8 cellular contexts compared by ENCODE assay signal in the genomic region with DNA sequence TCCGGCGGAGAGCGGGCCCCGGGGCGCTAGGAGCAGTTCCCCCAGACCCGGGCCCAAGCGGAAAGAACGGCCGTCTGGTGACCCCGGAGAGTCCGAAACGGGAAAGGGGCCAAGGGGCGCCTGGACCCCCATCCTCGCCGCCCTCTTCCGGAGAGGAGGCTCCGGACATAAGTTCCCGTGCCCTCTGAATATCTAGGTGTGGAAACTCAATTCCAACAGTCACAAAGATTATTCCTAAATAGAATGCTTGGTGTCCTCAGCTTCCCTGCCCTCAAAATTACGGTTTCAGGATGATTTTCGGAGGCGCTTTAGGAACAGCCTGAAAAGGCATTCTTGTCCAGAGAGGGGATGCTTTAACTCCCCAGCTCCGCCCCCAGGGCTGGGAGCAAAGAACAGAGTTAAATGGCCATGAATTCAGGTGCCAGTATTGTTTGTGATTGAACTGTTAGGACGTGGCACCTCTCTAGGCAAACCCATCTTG. TPM values are rescaled to one million over a fixed set of nuclear protein-coding genes. Genes with fewer than 3 reads are reported as not detected.
DNase-seq lines count a peak whose midpoint lies in the region; ATAC-seq and TF ChIP-seq lines count a peak whose summit lies in the region.

No MANE protein-coding gene starts in this region.

- TF ChIP-seq CTCF in activated CD8-positive, alpha-beta T cell treated with anti-CD3 and anti-CD28 coated beads for 36 hours (IDR thresholded peaks at IDR 0.05): no peak

- intact Hi-C loops in left ventricle myocardium superior (cut with micrococcal nuclease): no loop called here
- intact Hi-C loops in activated CD8-positive, alpha-beta T cell treated with anti-CD3 and anti-CD28 coated beads for 36 hours (cut with micrococcal nuclease): no loop called here

- H3K4me3 Mint-ChIP-seq in T-cell: peak overlapping the region in 2 of 3 donors; percentile 69 to 76
- H3K4me3 Mint-ChIP-seq in activated CD8-positive, alpha-beta T cell treated with anti-CD3 and anti-CD28 coated beads for 36 hours: no peak overlapping the region

- H3K9ac ChIP-seq in skeletal muscle tissue (ENCODE audit: low read depth in 1 of 3, low read length in 3 of 3): peak overlapping the region; percentile 70 to 81 (median 71)

- H3K9me3 Mint-ChIP-seq in T-cell: no peaks in the 10 kb centered on the region
- no peaks in the 10 kb centered on the region for H3K9me3 Mint-ChIP-seq in activated CD8-positive, alpha-beta T cell treated with anti-CD3 and anti-CD28 coated beads for 36 hours

- DNase-seq in T-cell: no peak
- DNase-seq in left ventricle myocardium superior: peak; percentile 32
- DNase-seq in D341Med (ENCODE audit: low spot score): no peak
- no peak for DNase-seq in stimulated activated CD4-positive, alpha-beta T cell treated with anti-CD3 and anti-CD28 coated beads, Interleukin-4, amount 100 ng/mL, for 1 hour
- DNase-seq in activated CD8-positive, alpha-beta T cell treated with anti-CD3 and anti-CD28 coated beads for 36 hours: no peak

- peak overlapping the region; percentile 77 for H3K27ac ChIP-seq in skeletal muscle tissue (ENCODE audit: low read depth, low read length)

- CTCF ChIA-PET in T-cell (lab: Charles Lee): no interaction called here
- CTCF ChIA-PET in activated CD8-positive, alpha-beta T cell treated with anti-CD3 and anti-CD28 coated beads for 36 hours (lab: Charles Lee): no interaction called here

- POLR2A ChIA-PET in T-cell (lab: Charles Lee): interaction anchor here in 1 of 2 donors (0.6 kb wide), 1 partner anchor 22 kb away, joined by 5 read pairs; no protein-coding TSS in a partner anchor
- POLR2A ChIA-PET in activated CD8-positive, alpha-beta T cell treated with anti-CD3 and anti-CD28 coated beads for 36 hours (lab: Charles Lee): no interaction called here

- ATAC-seq in GM21529 (IDR thresholded peaks at IDR 0.05; ENCODE audit: unreplicated experiment) (peak; percentile 8), T-cell (replicated peaks in 1 of 4) (no peak), left ventricle myocardium superior (peak; percentile 1), HG02759 (IDR thresholded peaks at IDR 0.05; ENCODE audit: unreplicated experiment) (no peak)
- no peak for ATAC-seq in activated CD8-positive, alpha-beta T cell treated with anti-CD3 and anti-CD28 coated beads for 36 hours

- no peaks in the 10 kb centered on the region for H3K36me3 ChIP-seq in skeletal muscle tissue (ENCODE audit: control insufficient read depth in 3 of 3, insufficient read depth in 3 of 3, low read length in 3 of 3)

- H3K4me1 Mint-ChIP-seq in T-cell: peaks cover 15 to 19% (median 16%) of the 10 kb centered on the region in 3 donors
- peaks cover 11% of the 10 kb centered on the region for H3K4me1 Mint-ChIP-seq in activated CD8-positive, alpha-beta T cell treated with anti-CD3 and anti-CD28 coated beads for 36 hours (ENCODE audit: low read depth)

- peaks cover 40 to 51% of the 10 kb centered on the region in 2 donors for H3K27me3 Mint-ChIP-seq in T-cell
- peaks cover 46% of the 10 kb centered on the region for H3K27me3 Mint-ChIP-seq in activated CD8-positive, alpha-beta T cell treated with anti-CD3 and anti-CD28 coated beads for 36 hours

- H3K4me3 ChIP-seq in skeletal muscle tissue (ENCODE audit: low read length in 3 of 3): peak overlapping the region; percentile 51 to 82 (median 69)

- no peaks in the 10 kb centered on the region for H3K27me3 ChIP-seq in skeletal muscle tissue (ENCODE audit: control insufficient read depth in 3 of 3, insufficient read depth in 3 of 3, low read length in 3 of 3)

- peaks cover 9 to 14% (median 12%) of the 10 kb centered on the region in 3 donors for H3K4me1 ChIP-seq in skeletal muscle tissue (ENCODE audit: control insufficient read depth in 3 of 3, insufficient read depth in 3 of 3, low read length in 3 of 3)

- H3K36me3 Mint-ChIP-seq in T-cell: no peaks in the 10 kb centered on the region
- H3K36me3 Mint-ChIP-seq in activated CD8-positive, alpha-beta T cell treated with anti-CD3 and anti-CD28 coated beads for 36 hours (ENCODE audit: low read depth): no peaks in the 10 kb centered on the region

- H3K27ac Mint-ChIP-seq in T-cell: no peak overlapping the region
- H3K27ac Mint-ChIP-seq in activated CD8-positive, alpha-beta T cell treated with anti-CD3 and anti-CD28 coated beads for 36 hours: no peak overlapping the region

- H3K9me3 ChIP-seq in skeletal muscle tissue (ENCODE audit: control insufficient read depth in 3 of 3, low read length in 3 of 3): no peaks in the 10 kb centered on the region

RNA-seq across cellular contexts. Expression of gene LHFPL2, which starts 0.7 kb away (rescaled TPM):
- total RNA-seq in T-cell (1 to 10 TPM in 2 of 5 donors, under 1 TPM in 3; 0.19 to 1.9 (median 0.82) TPM), left ventricle myocardium superior (5.4 TPM), skeletal muscle tissue (54.8 TPM)
- total RNA-seq in activated CD8-positive, alpha-beta T cell treated with anti-CD3 and anti-CD28 coated beads for 36 hours: under 1 TPM in 1 of 2 experiments, not detected in 1; 0.20 TPM

Comparison
In these comparisons a context has a peak if more than half of its experiments do, and no peak if none do; other contexts are left out.
1. ATAC-seq: peak in GM21529 (single experiment) and left ventricle myocardium superior (single experiment); none in T-cell (0 of 4), HG02759 (single experiment) and activated CD8-positive, alpha-beta T cell treated with anti-CD3 and anti-CD28 coated beads for 36 hours (single experiment).